32 cellular contexts compared by ENCODE assay signal in the genomic region with DNA sequence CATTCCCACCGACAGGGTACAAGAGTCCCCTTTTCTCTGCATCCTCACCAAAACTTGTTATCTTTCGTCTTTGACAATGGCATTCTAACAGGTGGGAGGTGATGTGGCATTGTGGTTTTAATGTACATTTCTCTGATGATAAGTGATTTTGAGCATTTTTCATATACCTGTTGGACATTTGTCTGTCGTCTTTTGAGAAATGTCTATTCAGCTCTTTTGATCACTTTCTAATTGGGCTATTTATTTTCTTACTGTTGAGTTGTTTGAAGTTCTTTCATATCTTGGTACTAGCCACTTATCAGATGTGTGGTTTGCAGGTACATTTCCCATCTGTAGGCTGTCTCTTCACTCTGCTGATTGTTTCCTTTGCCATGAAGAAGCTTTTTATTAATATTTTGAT.
"Had no signal": no experiment of that assay in that cellular context is flagged by ENCODE, and none has a peak within 500 bp of the region (broad histone marks: within the 10 kb centered on the region; RNA-seq: fewer than 3 reads in every experiment).

No MANE protein-coding gene starts in this region.

- H3K9me3 ChIP-seq: adrenal gland, body of pancreas, esophagus squamous epithelium had no signal

- H3K36me3 Mint-ChIP-seq: activated CD4-positive, alpha-beta memory T cell treated with anti-CD3 and anti-CD28 coated beads for 36 hours; activated CD8-positive, alpha-beta memory T cell treated with anti-CD3 and anti-CD28 coated beads, Interleukin-2, amount 10 ng/mL, durations not matched to agents 7 days and 5 days; activated naive CD4-positive, alpha-beta T cell treated with anti-CD3 and anti-CD28 coated beads, Interleukin-2, amount 50 U/mL, for 24 hours; activated naive CD8-positive, alpha-beta T cell treated with anti-CD3 and anti-CD28 coated beads for 36 hours had no signal

- H3K4me1 ChIP-seq: adrenal gland, body of pancreas, esophagus squamous epithelium, gastroesophageal sphincter had no signal

- H3K27ac Mint-ChIP-seq: activated CD4-positive, alpha-beta memory T cell treated with anti-CD3 and anti-CD28 coated beads for 36 hours; activated CD4-positive, alpha-beta T cell treated with anti-CD3 and anti-CD28 coated beads for 36 hours; activated CD4-positive, alpha-beta T cell treated with anti-CD3 and anti-CD28 coated beads, Interleukin-2, amount 10 ng/mL, durations not matched to agents 24 days and 14 days; activated CD8-positive, alpha-beta memory T cell treated with anti-CD3 and anti-CD28 coated beads, Interleukin-2, amount 10 ng/mL, durations not matched to agents 7 days and 5 days; activated CD8-positive, alpha-beta T cell treated with anti-CD3 and anti-CD28 coated beads, Interleukin-2, amount 10 ng/mL, durations not matched to agents 7 days and 5 days; activated naive CD4-positive, alpha-beta T cell treated with anti-CD3 and anti-CD28 coated beads for 36 hours; activated naive CD4-positive, alpha-beta T cell treated with anti-CD3 and anti-CD28 coated beads, Interleukin-2, amount 50 U/mL, for 24 hours; activated naive CD8-positive, alpha-beta T cell treated with anti-CD3 and anti-CD28 coated beads for 36 hours; activated naive CD8-positive, alpha-beta T cell treated with anti-CD3 and anti-CD28 coated beads, Interleukin-2, amount 50 U/mL, for 24 hours; activated T-helper 1 cell treated with anti-CD3 and anti-CD28 coated beads, Interleukin-12 subunit alpha, Interleukin-12 subunit beta, Interleukin-2, Interleukin-4 antibody, amounts not matched to agents 30 ng/mL and 10 ng/mL and 1 ng/mL, durations not matched to agents 14 hours and 24 hours and 36 hours; activated T-helper 2 cell treated with anti-CD3 and anti-CD28 coated beads, Interferon-gamma antibody, Interleukin-2, Interleukin-4, amounts not matched to agents 10 μg/mL and 5 μg/mL and 100 μg/mL, durations not matched to agents 14 hours and 24 hours and 36 hours; effector memory CD8-positive, alpha-beta T cell had no signal

- H3K4me1 Mint-ChIP-seq: activated CD4-positive, alpha-beta T cell treated with anti-CD3 and anti-CD28 coated beads for 36 hours; activated CD4-positive, alpha-beta T cell treated with anti-CD3 and anti-CD28 coated beads, Interleukin-2, amount 10 ng/mL, durations not matched to agents 24 days and 14 days; activated CD8-positive, alpha-beta memory T cell treated with anti-CD3 and anti-CD28 coated beads, Interleukin-2, amount 10 ng/mL, durations not matched to agents 7 days and 5 days; activated naive CD4-positive, alpha-beta T cell treated with anti-CD3 and anti-CD28 coated beads, Interleukin-2, amount 50 U/mL, for 24 hours; activated naive CD8-positive, alpha-beta T cell treated with anti-CD3 and anti-CD28 coated beads for 36 hours; activated naive CD8-positive, alpha-beta T cell treated with anti-CD3 and anti-CD28 coated beads, Interleukin-2, amount 50 U/mL, for 24 hours had no signal

- H3K9me3 Mint-ChIP-seq: activated CD4-positive, alpha-beta T cell treated with anti-CD3 and anti-CD28 coated beads, Interleukin-2, amount 10 ng/mL, durations not matched to agents 24 days and 14 days; activated naive CD4-positive, alpha-beta T cell treated with anti-CD3 and anti-CD28 coated beads, Interleukin-2, amount 50 U/mL, for 24 hours; activated T-helper 1 cell treated with anti-CD3 and anti-CD28 coated beads, Interleukin-12 subunit alpha, Interleukin-12 subunit beta, Interleukin-2, Interleukin-4 antibody, amounts not matched to agents 30 ng/mL and 10 ng/mL and 1 ng/mL, durations not matched to agents 14 hours and 24 hours and 36 hours; activated T-helper 2 cell treated with anti-CD3 and anti-CD28 coated beads, Interferon-gamma antibody, Interleukin-2, Interleukin-4, amounts not matched to agents 10 μg/mL and 5 μg/mL and 100 μg/mL, durations not matched to agents 14 hours and 24 hours and 36 hours; effector memory CD8-positive, alpha-beta T cell had no signal

- H3K4me3 ChIP-seq: adrenal gland, body of pancreas, esophagus squamous epithelium, gastroesophageal sphincter had no signal

- H3K27ac ChIP-seq: adrenal gland, body of pancreas, esophagus squamous epithelium, gastroesophageal sphincter had no signal

- FAIRE-seq: colon had no signal

- H3K4me3 Mint-ChIP-seq: activated CD4-positive, alpha-beta memory T cell treated with anti-CD3 and anti-CD28 coated beads for 36 hours; activated CD4-positive, alpha-beta T cell treated with anti-CD3 and anti-CD28 coated beads for 36 hours; activated CD4-positive, alpha-beta T cell treated with anti-CD3 and anti-CD28 coated beads, Interleukin-2, amount 10 ng/mL, durations not matched to agents 24 days and 14 days; activated CD8-positive, alpha-beta memory T cell treated with anti-CD3 and anti-CD28 coated beads, Interleukin-2, amount 10 ng/mL, durations not matched to agents 7 days and 5 days; activated CD8-positive, alpha-beta T cell treated with anti-CD3 and anti-CD28 coated beads, Interleukin-2, amount 10 ng/mL, durations not matched to agents 7 days and 5 days; activated naive CD4-positive, alpha-beta T cell treated with anti-CD3 and anti-CD28 coated beads for 36 hours; activated naive CD4-positive, alpha-beta T cell treated with anti-CD3 and anti-CD28 coated beads, Interleukin-2, amount 50 U/mL, for 24 hours; activated naive CD8-positive, alpha-beta T cell treated with anti-CD3 and anti-CD28 coated beads for 36 hours; activated naive CD8-positive, alpha-beta T cell treated with anti-CD3 and anti-CD28 coated beads, Interleukin-2, amount 50 U/mL, for 24 hours; activated T-helper 1 cell treated with anti-CD3 and anti-CD28 coated beads, Interleukin-12 subunit alpha, Interleukin-12 subunit beta, Interleukin-2, Interleukin-4 antibody, amounts not matched to agents 30 ng/mL and 10 ng/mL and 1 ng/mL, durations not matched to agents 14 hours and 24 hours and 36 hours; effector memory CD8-positive, alpha-beta T cell had no signal

- ATAC-seq: activated CD4-positive, alpha-beta T cell treated with anti-CD3 and anti-CD28 coated beads for 36 hours; activated CD8-positive, alpha-beta memory T cell treated with anti-CD3 and anti-CD28 coated beads, Interleukin-2, amount 10 ng/mL, durations not matched to agents 7 days and 5 days; activated CD8-positive, alpha-beta T cell treated with anti-CD3 and anti-CD28 coated beads, Interleukin-2, amount 10 ng/mL, durations not matched to agents 7 days and 5 days; activated naive CD8-positive, alpha-beta T cell treated with anti-CD3 and anti-CD28 coated beads, Interleukin-2, amount 50 U/mL, for 24 hours; body of pancreas; effector memory CD8-positive, alpha-beta T cell; gastroesophageal sphincter had no signal

- DNase-seq: activated CD4-positive, alpha-beta memory T cell treated with anti-CD3 and anti-CD28 coated beads for 36 hours; activated CD4-positive, alpha-beta T cell treated with anti-CD3 and anti-CD28 coated beads for 36 hours; activated CD4-positive, alpha-beta T cell treated with anti-CD3 and anti-CD28 coated beads, Interleukin-2, amount 10 ng/mL, durations not matched to agents 24 days and 14 days; activated CD4-positive, CD25-positive, alpha-beta regulatory T cell; activated CD4-positive, CD25-positive, alpha-beta regulatory T cell treated with anti-CD3 and anti-CD28 coated beads, Interleukin-2, amount 50 U/mL, for 72 hours; activated CD8-positive, alpha-beta memory T cell treated with anti-CD3 and anti-CD28 coated beads, Interleukin-2, amount 10 ng/mL, durations not matched to agents 7 days and 5 days; activated CD8-positive, alpha-beta memory T cell treated with anti-CD3 and anti-CD28 coated beads, Interleukin-2, amount 50 U/mL, for 4 hours; activated CD8-positive, alpha-beta T cell treated with anti-CD3 and anti-CD28 coated beads, Interleukin-2, amount 10 ng/mL, durations not matched to agents 7 days and 5 days; activated effector memory CD4-positive, alpha-beta T cell treated with anti-CD3 and anti-CD28 coated beads, Interleukin-2, amount 50 U/mL, for 16 hours; activated naive CD4-positive, alpha-beta T cell treated with anti-CD3 and anti-CD28 coated beads for 36 hours; activated naive CD8-positive, alpha-beta T cell treated with anti-CD3 and anti-CD28 coated beads for 36 hours; activated naive CD8-positive, alpha-beta T cell treated with anti-CD3 and anti-CD28 coated beads, Interleukin-2, amount 50 U/mL, for 24 hours; activated T-cell treated with anti-CD3 and anti-CD28 coated beads, Interleukin-2, amount 50 U/mL, for 1 hour; activated T-cell treated with anti-CD3 and anti-CD28 coated beads, Interleukin-2, amount 50 U/mL, for 48 hours; adrenal gland; amygdala; aorta; body of pancreas; caudate nucleus; cortex of kidney; dermis blood vessel endothelial cell; effector CD4-positive, alpha-beta T cell; effector memory CD8-positive, alpha-beta T cell; erythroblast; esophagus squamous epithelium; foreskin melanocyte; T-helper 2 cell had no signal

- H3K36me3 ChIP-seq: adrenal gland, esophagus squamous epithelium, gastroesophageal sphincter had no signal
